Comparison of ENCODE assay signal across 25 cellular contexts in genomic region chr9:103999375-104000062, GRCh38.
A peak's percentile ranks its signal among the peaks of the same experiment; 100 is the strongest.
DNase-seq lines count a peak whose midpoint lies in the region; ATAC-seq, FAIRE-seq and TF ChIP-seq lines count a peak whose summit lies in the region.
"Had no signal": no experiment of that assay in that cellular context is flagged by ENCODE, and none has a peak within 500 bp of the region (broad histone marks: within the 10 kb centered on the region; RNA-seq: fewer than 3 reads in every experiment).

No MANE protein-coding gene starts in this region.

- H3K27me3 ChIP-seq in SK-N-SH (ENCODE audit: insufficient read depth), result no peaks in the 10 kb centered on the region
- H3K27me3 ChIP-seq: SJCRH30 had no signal

- H3K27me3 Mint-ChIP-seq in stimulated activated naive CD8-positive, alpha-beta T cell treated with anti-CD3 and anti-CD28 coated beads, Interleukin-15, amount 100 ng/mL, for 72 hours, result no peaks in the 10 kb centered on the region

- no peak for TF ChIP-seq EP300 in SK-N-SH (IDR thresholded peaks at IDR 0.05; ENCODE audit: borderline replicate concordance in 1 of 2, low read depth in 1 of 2, low read length in 1 of 2)

- no peak for TF ChIP-seq CTCF in SK-N-SH (IDR thresholded peaks at IDR 0.05)
- no peak for TF ChIP-seq CTCF in D721Med (IDR thresholded peaks at IDR 0.05; ENCODE audit: insufficient read depth, missing control alignments)

- no peak overlapping the region for H2AFZ ChIP-seq in SK-N-SH (ENCODE audit: low read depth)

- H3K4me3 Mint-ChIP-seq in stimulated activated naive CD8-positive, alpha-beta T cell treated with anti-CD3 and anti-CD28 coated beads, Interleukin-15, amount 100 ng/mL, for 72 hours, result no peak overlapping the region
- H3K4me3 Mint-ChIP-seq: CD8-positive, alpha-beta memory T cell had no signal

- no peaks in the 10 kb centered on the region for H3F3A ChIP-seq in SK-N-SH (replicated peaks; ENCODE audit: insufficient read depth)

- CTCF ChIA-PET in SK-N-SH (lab: Yijun Ruan, JAX), result interaction anchor here (0.6 kb wide), 1 partner anchor 30 kb away, joined by 3 read pairs; no protein-coding TSS in a partner anchor

- no peaks in the 10 kb centered on the region for H3K9me3 Mint-ChIP-seq in stimulated activated naive CD8-positive, alpha-beta T cell treated with anti-CD3 and anti-CD28 coated beads, Interleukin-15, amount 100 ng/mL, for 72 hours
- H3K9me3 Mint-ChIP-seq: CD8-positive, alpha-beta memory T cell had no signal

- FAIRE-seq in D721Med (lab: Jason Lieb, UNC), result no peak
- FAIRE-seq: H1 had no signal

- H3K27ac Mint-ChIP-seq in stimulated activated naive CD8-positive, alpha-beta T cell treated with anti-CD3 and anti-CD28 coated beads, Interleukin-15, amount 100 ng/mL, for 72 hours, result no peak overlapping the region
- H3K27ac Mint-ChIP-seq: CD8-positive, alpha-beta memory T cell had no signal

- peak; percentile 3 for DNase-seq in SK-N-SH
- no peak for DNase-seq in stimulated activated naive CD8-positive, alpha-beta T cell treated with anti-CD3 and anti-CD28 coated beads, Interleukin-15, amount 100 ng/mL, for 72 hours
- DNase-seq in stimulated activated naive CD8-positive, alpha-beta T cell treated with anti-CD3 and anti-CD28 coated beads, Interleukin-15, Interleukin-2, amounts not matched to agents 100 U/mL and 50 U/mL, for 24 hours, result no peak
- DNase-seq in posterior vena cava (ENCODE audit: low spot score), result peak; percentile 76
- DNase-seq in D721Med (ENCODE audit: insufficient read length, low spot score), result no peak
- DNase-seq in activated gamma-delta T cell (lab: John Stamatoyannopoulos, UW), result no peak
- DNase-seq: ACHN; C1 segment of cervical spinal cord; CD8-positive, alpha-beta memory T cell; DMS53; EL; GF-D8; MM.1S; NCI-H1092; NCI-H1436; NCI-H187 treated with DMSO at 0.1 percent for 48 hours; NCI-H2107; NCI-H446 treated with DMSO at 0.1 percent for 48 hours; NK-92 treated with Interleukin-12 subunit alpha and Interleukin-12 subunit beta, amount 100 ng/mL, for 24 hours; SJCRH30 had no signal

- H3K36me3 ChIP-seq in SK-N-SH (replicated peaks in 1 of 2; ENCODE audit: control insufficient read depth in 1 of 2, insufficient read depth in 2 of 2, low read length in 1 of 2), result no peaks in the 10 kb centered on the region
- H3K36me3 ChIP-seq: SJCRH30 had no signal

- no peak overlapping the region for H3K4me2 ChIP-seq in SK-N-SH

- POLR2A ChIA-PET in SK-N-SH (lab: Yijun Ruan, JAX), result no interaction called here

- TF ChIP-seq RAD21 in SK-N-SH (IDR thresholded peaks at IDR 0.05; ENCODE audit: low read length), result no peak

- H3K4me1 Mint-ChIP-seq in stimulated activated naive CD8-positive, alpha-beta T cell treated with anti-CD3 and anti-CD28 coated beads, Interleukin-15, amount 100 ng/mL, for 72 hours, result no peaks in the 10 kb centered on the region
- H3K4me1 Mint-ChIP-seq: CD8-positive, alpha-beta memory T cell had no signal

- no peak overlapping the region for H3K9ac ChIP-seq in SK-N-SH

- no peaks in the 10 kb centered on the region for H3K9me3 ChIP-seq in SK-N-SH

- no peaks in the 10 kb centered on the region for H4K20me1 ChIP-seq in SK-N-SH (ENCODE audit: insufficient read depth)

- ATAC-seq in SK-N-SH treated with all-trans-retinoic acid at 6 μM for 48 hours (no peak), HG03442 (IDR thresholded peaks at IDR 0.05; ENCODE audit: unreplicated experiment) (no peak)
- peak; percentile 40 for ATAC-seq in stimulated activated naive CD8-positive, alpha-beta T cell treated with anti-CD3 and anti-CD28 coated beads, Interleukin-15, amount 100 ng/mL, for 72 hours
- no peak for ATAC-seq in stimulated activated naive CD8-positive, alpha-beta T cell treated with anti-CD3 and anti-CD28 coated beads, Interleukin-15, Interleukin-2, amounts not matched to agents 100 U/mL and 50 U/mL, for 24 hours

- no peak overlapping the region for H3K4me3 ChIP-seq in SK-N-SH (ENCODE audit: low read depth in 2 of 2, low read length in 1 of 2)
- H3K4me3 ChIP-seq: SJCRH30 had no signal

- no peaks in the 10 kb centered on the region for H3K79me2 ChIP-seq in SK-N-SH (ENCODE audit: insufficient read depth)

- 55% methylated on average over 19 of the region's 40 CpGs for WGBS in SK-N-SH (ENCODE audit: low lambda C conversion rate)

- H3K9me2 ChIP-seq in SK-N-SH, result no peaks in the 10 kb centered on the region

- intact Hi-C loops in posterior vena cava (cut with DNase I), result no loop called here

- H3K4me1 ChIP-seq in SK-N-SH (ENCODE audit: control insufficient read depth in 1 of 2, insufficient read depth in 2 of 2, low read depth in 1 of 2, low read length in 1 of 2), result no peaks in the 10 kb centered on the region

- no peak overlapping the region for H3K27ac ChIP-seq in SK-N-SH (ENCODE audit: low read depth in 2 of 2, low read length in 1 of 2)
- H3K27ac ChIP-seq: 22Rv1, RWPE1, SJCRH30 had no signal

TF ChIP-seq in SK-N-SH, 30 proteins besides CTCF, POLR2A, EP300 and RAD21:
- TF ChIP-seq, protein P1, sequence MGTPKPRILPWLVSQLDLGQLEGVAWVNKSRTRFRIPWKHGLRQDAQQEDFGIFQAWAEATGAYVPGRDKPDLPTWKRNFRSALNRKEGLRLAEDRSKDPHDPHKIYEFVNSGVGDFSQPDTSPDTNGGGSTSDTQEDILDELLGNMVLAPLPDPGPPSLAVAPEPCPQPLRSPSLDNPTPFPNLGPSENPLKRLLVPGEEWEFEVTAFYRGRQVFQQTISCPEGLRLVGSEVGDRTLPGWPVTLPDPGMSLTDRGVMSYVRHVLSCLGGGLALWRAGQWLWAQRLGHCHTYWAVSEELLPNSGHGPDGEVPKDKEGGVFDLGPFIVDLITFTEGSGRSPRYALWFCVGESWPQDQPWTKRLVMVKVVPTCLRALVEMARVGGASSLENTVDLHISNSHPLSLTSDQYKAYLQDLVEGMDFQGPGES (IDR thresholded peaks at IDR 0.05; ENCODE audit: low read depth, low read length), result no peak
- no peak for TF ChIP-seq NRF1 (IDR thresholded peaks at IDR 0.05; ENCODE audit: low read depth, low read length)
- TF ChIP-seq JUND (IDR thresholded peaks at IDR 0.05), result no peak
- TF ChIP-seq MEF2A (IDR thresholded peaks at IDR 0.05; ENCODE audit: borderline replicate concordance, low read depth), result no peak
- TF ChIP-seq FOSL2 (IDR thresholded peaks at IDR 0.05; ENCODE audit: borderline replicate concordance, low read depth), result no peak
- no peak for TF ChIP-seq GABPA (IDR thresholded peaks at IDR 0.05; ENCODE audit: low read depth)
- no peak for TF ChIP-seq PBX3 (IDR thresholded peaks at IDR 0.05)

TF ChIP-seq in SK-N-SH treated with all-trans-retinoic acid at 6 μM for 48 hours, 23 proteins besides CTCF, POLR2A, EP300 and RAD21:
- TF ChIP-seq ZC3H10 (CRISPR knock-in tag; IDR thresholded peaks at IDR 0.05) (no peak), RARB (CRISPR knock-in tag; IDR thresholded peaks at IDR 0.05) (no peak), TOX (CRISPR knock-in tag; IDR thresholded peaks at IDR 0.05; ENCODE audit: borderline replicate concordance) (no peak), PPARA (CRISPR knock-in tag; IDR thresholded peaks at IDR 0.05; ENCODE audit: borderline replicate concordance) (no peak), OSR1 (CRISPR knock-in tag; IDR thresholded peaks at IDR 0.05) (no peak), SNAI2 (CRISPR knock-in tag; IDR thresholded peaks at IDR 0.05) (no peak), ZFP3 (CRISPR knock-in tag; IDR thresholded peaks at IDR 0.05) (no peak), ZNF8 (CRISPR knock-in tag; IDR thresholded peaks at IDR 0.05) (no peak)

Comparison
In these comparisons a context has a peak if more than half of its experiments do, and no peak if none do; other contexts are left out.
1. DNase-seq: peak in SK-N-SH (single experiment) and posterior vena cava (single experiment); none in stimulated activated naive CD8-positive, alpha-beta T cell treated with anti-CD3 and anti-CD28 coated beads, Interleukin-15, amount 100 ng/mL, for 72 hours (0 of 2), stimulated activated naive CD8-positive, alpha-beta T cell treated with anti-CD3 and anti-CD28 coated beads, Interleukin-15, Interleukin-2, amounts not matched to agents 100 U/mL and 50 U/mL, for 24 hours (single experiment), D721Med (single experiment) and activated gamma-delta T cell (single experiment).